Comparison of ENCODE assay signal across 23 cellular contexts in the genomic region with DNA sequence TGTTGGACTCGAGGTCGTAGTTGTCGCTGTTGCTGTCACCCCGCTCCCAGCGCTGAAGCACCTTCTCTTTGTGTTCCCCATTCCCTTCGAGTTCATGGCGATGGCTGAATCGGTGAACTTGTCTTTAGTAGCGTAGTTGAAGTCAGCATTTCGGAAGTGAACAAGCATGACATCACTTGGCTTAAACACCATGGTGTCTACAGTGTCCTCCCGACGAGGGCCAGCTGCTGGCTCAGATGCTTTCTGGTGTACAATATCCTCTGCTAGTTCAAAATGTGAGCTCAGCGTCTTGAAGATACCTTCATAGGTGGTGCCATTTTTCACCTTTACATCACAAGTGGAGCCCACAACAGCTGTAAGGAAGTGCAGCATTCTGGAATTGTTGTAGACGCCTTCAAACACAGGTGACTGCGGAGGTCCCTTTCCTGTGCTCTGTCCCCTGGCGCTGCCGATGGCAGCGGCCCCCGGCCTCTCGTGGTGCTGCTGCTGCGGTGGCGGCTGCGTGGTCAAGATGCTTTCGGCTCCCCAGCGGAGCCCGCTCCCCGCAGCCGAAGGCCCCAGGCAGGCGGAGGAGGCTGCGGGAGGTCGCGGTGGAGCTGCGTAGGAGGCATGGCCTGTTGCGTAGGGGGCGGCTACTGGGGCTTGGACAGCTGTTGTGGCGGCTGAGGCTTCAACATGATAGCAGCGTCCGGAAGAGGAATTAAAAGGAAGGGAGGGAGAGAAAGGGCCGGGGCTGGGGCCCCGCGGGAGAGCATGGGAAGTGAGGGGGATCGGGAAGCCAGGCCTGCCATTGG. TPM values are rescaled to one million over a fixed set of nuclear protein-coding genes. Genes with fewer than 3 reads are reported as not detected.
A peak's percentile ranks its signal among the peaks of the same experiment; 100 is the strongest.
DNase-seq lines count a peak whose midpoint lies in the region; ATAC-seq and TF ChIP-seq lines count a peak whose summit lies in the region.
"Had no signal": no experiment of that assay in that cellular context is flagged by ENCODE, and none has a peak within 500 bp of the region (broad histone marks: within the 10 kb centered on the region; RNA-seq: fewer than 3 reads in every experiment).

No MANE protein-coding gene starts in this region.

- ATAC-seq in Right ventricle myocardium inferior (peak; percentile 20), HG03457 (IDR thresholded peaks at IDR 0.05; ENCODE audit: unreplicated experiment) (no peak)

- H3K36me3 ChIP-seq in right atrium auricular region (no peaks in the 10 kb centered on the region), kidney epithelial cell (ENCODE audit: control insufficient read depth, insufficient read depth, low read length) (no peaks in the 10 kb centered on the region)
- H3K36me3 ChIP-seq: transverse colon had no signal

- no peaks in the 10 kb centered on the region for H3K9me3 ChIP-seq in right atrium auricular region
- H3K9me3 ChIP-seq: transverse colon had no signal

- intact Hi-C loops in Right ventricle myocardium inferior (cut with DNase I) = no loop called here

- peaks cover 0 to 5% of the 10 kb centered on the region in 2 donors for H3K4me1 ChIP-seq in right atrium auricular region
- H3K4me1 ChIP-seq: transverse colon had no signal

- TF ChIP-seq CTCF in right atrium auricular region (IDR thresholded peaks at IDR 0.05) (no peak), cardiac fibroblast (IDR thresholded peaks at IDR 0.05; ENCODE audit: low read depth, low read length) (no peak), kidney epithelial cell (IDR thresholded peaks at IDR 0.05; ENCODE audit: insufficient read depth, low read length, poor library complexity, severe bottlenecking) (no peak)

- H3K4me3 ChIP-seq in right atrium auricular region (peak overlapping the region in 1 of 2 donors; percentile 34), cardiac fibroblast (replicated peaks in 1 of 2; ENCODE audit: low read depth in 2 of 2, low read length in 2 of 2) (peak overlapping the region; percentile 14 to 24), kidney epithelial cell (ENCODE audit: low read depth, low read length) (peak overlapping the region; percentile 20)
- H3K4me3 ChIP-seq: transverse colon had no signal

- H3K27me3 ChIP-seq in right atrium auricular region (no peaks in the 10 kb centered on the region), kidney epithelial cell (ENCODE audit: control insufficient read depth, insufficient read depth, low read length) (no peaks in the 10 kb centered on the region)
- H3K27me3 ChIP-seq: transverse colon had no signal

- no peak overlapping the region for H3K27ac ChIP-seq in right atrium auricular region
- H3K27ac ChIP-seq: transverse colon had no signal

- DNase-seq in Right ventricle myocardium inferior (ENCODE audit: missing footprints) (peak; percentile 61), right atrium auricular region (ENCODE audit: low spot score) (no peak), cardiac fibroblast (ENCODE audit: low read depth in 2 of 2) (peak; percentile 56 to 65), kidney epithelial cell (ENCODE audit: low read depth) (no peak), activated gamma-delta T cell treated with Interleukin-2 at 50 U/mL for 16 hours (no peak), NCI-H82 (lab: John Stamatoyannopoulos, UW) (no peak), COLO829 (ENCODE audit: low spot score) (no peak)
- DNase-seq: activated CD4-positive, alpha-beta T cell treated with anti-CD3 and anti-CD28 coated beads, Interleukin-2, amount 50 U/mL, for 1 hour; activated CD8-positive, alpha-beta memory T cell treated with anti-CD3 and anti-CD28 coated beads, Interleukin-2, amount 50 U/mL, for 48 hours; activated effector memory CD4-positive, alpha-beta T cell treated with Interleukin-2 at 50 U/mL for 16 hours; C1 segment of cervical spinal cord; central memory CD4-positive, alpha-beta T cell; DMS 273 treated with DMSO at 0.1 percent for 48 hours; glutamatergic neuron; NCI-H226; stimulated activated naive CD4-positive, alpha-beta T cell; transverse colon had no signal

RNA-seq across cellular contexts. Expression of gene ANKMY2, which starts 59.3 kb away (rescaled TPM):
- total RNA-seq in Right ventricle myocardium inferior (21.9 TPM), right atrium auricular region (10 to 100 TPM; 20.8 to 33.7 TPM), kidney epithelial cell (9.9 and 10.9 TPM in 2 replicates)

RNA-seq across cellular contexts. Expression of gene LRRC72, which starts 59.7 kb away (rescaled TPM):
- total RNA-seq in Right ventricle myocardium inferior (not detected), right atrium auricular region (not detected), kidney epithelial cell (not detected in 2 replicates)
- total RNA-seq: A172, G401, H4, lower leg skin, omental fat pad, transverse colon had no signal

RNA-seq across cellular contexts. Expression of gene BZW2, which starts 59.7 kb away (rescaled TPM):
- total RNA-seq in Right ventricle myocardium inferior (369 TPM), right atrium auricular region (100 to 1,000 TPM; 206 to 292 TPM), kidney epithelial cell (61.2 and 62.2 TPM in 2 replicates)

Comparison
In these comparisons a context has a peak if more than half of its experiments do, and no peak if none do; other contexts are left out.
1. DNase-seq: peak in Right ventricle myocardium inferior (single experiment) and cardiac fibroblast (2 of 2); none in right atrium auricular region (single experiment), kidney epithelial cell (single experiment), activated gamma-delta T cell treated with Interleukin-2 at 50 U/mL for 16 hours (single experiment), NCI-H82 (single experiment) and COLO829 (single experiment).